1 cellular context compared by ENCODE assay signal in the genomic region with DNA sequence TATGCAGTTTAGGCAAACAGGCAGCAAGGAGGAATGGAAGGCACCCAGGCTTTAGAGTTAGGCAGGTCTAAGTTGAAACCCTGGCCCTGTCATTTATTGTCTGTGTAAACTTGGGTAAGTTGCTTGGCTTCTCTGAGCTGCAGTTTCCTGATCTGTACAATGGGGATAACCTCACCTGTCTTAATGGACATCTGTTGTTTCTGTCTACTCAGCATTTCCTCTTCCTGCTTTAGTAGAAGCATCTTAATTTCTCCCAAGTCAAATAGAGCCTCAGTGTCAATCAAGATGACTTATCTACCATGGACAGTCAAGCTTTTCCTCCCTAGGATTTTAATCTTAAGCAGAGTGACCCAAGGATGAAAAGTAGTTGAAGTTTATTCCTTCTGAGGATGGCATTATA.
TF ChIP-seq lines count a peak whose summit lies in the region.

No MANE protein-coding gene starts in this region.

TF ChIP-seq in K562, 482 proteins besides CTCF, POLR2A, EP300 and RAD21 (continued from another document and continues in another):
- TF ChIP-seq PCBP2 (IDR thresholded peaks at IDR 0.05; ENCODE audit: low read depth, low read length, poor library complexity, severe bottlenecking) (no peak), EP400 (IDR thresholded peaks at IDR 0.05) (no peak), FOXJ3 (CRISPR knock-in tag; IDR thresholded peaks at IDR 0.05) (no peak), SP1 (CRISPR knock-in tag; IDR thresholded peaks at IDR 0.05) (no peak), BCL6 (CRISPR knock-in tag; IDR thresholded peaks at IDR 0.05) (no peak), RCOR1 (IDR thresholded peaks at IDR 0.05; ENCODE audit: borderline replicate concordance in 1 of 2, low read depth in 2 of 2, low read length in 2 of 2) (no peak), SNRNP70 (optimal IDR thresholded peaks at IDR 0.05; ENCODE audit: low read depth, low read length) (no peak), HLTF (IDR thresholded peaks at IDR 0.05) (no peak), RBM25 (IDR thresholded peaks at IDR 0.05; ENCODE audit: low read depth, low read length, severe bottlenecking) (peak; percentile 55), MAFK (IDR thresholded peaks at IDR 0.05; ENCODE audit: low read length) (peak; percentile 95), HMG20B (CRISPR knock-in tag; IDR thresholded peaks at IDR 0.05) (no peak), ZNF165 (CRISPR knock-in tag; IDR thresholded peaks at IDR 0.05; ENCODE audit: borderline replicate concordance) (no peak), ZNF785 (CRISPR knock-in tag; IDR thresholded peaks at IDR 0.05) (no peak), HNRNPL (IDR thresholded peaks at IDR 0.05; ENCODE audit: low read depth, low read length) (no peak), MAFF (IDR thresholded peaks at IDR 0.05; ENCODE audit: low read length) (peak; percentile 95), TCF7L2 (IDR thresholded peaks at IDR 0.05; ENCODE audit: low read depth, low read length) (no peak), FOXK2 (conservative IDR thresholded peaks at IDR 0.05 in 1 of 2, IDR thresholded peaks at IDR 0.05 in 1 of 2; ENCODE audit: low read depth in 2 of 2) (no peak), PPARD (CRISPR knock-in tag; IDR thresholded peaks at IDR 0.05) (no peak), C11orf30 (IDR thresholded peaks at IDR 0.05; ENCODE audit: low read depth) (peak; percentile 89), ERF (CRISPR knock-in tag; IDR thresholded peaks at IDR 0.05) (no peak), DIDO1 (tag; IDR thresholded peaks at IDR 0.05; ENCODE audit: low read depth) (no peak), ETV6 (IDR thresholded peaks at IDR 0.05; ENCODE audit: borderline replicate concordance in 1 of 2, low read depth in 2 of 2, low read length in 1 of 2) (no peak), ETV6 (CRISPR knock-in tag; IDR thresholded peaks at IDR 0.05; ENCODE audit: borderline replicate concordance) (no peak), FOSL1 (tag; conservative IDR thresholded peaks at IDR 0.05) (no peak), ZKSCAN8 (CRISPR knock-in tag; IDR thresholded peaks at IDR 0.05) (no peak), SMC3 (conservative IDR thresholded peaks at IDR 0.05; ENCODE audit: insufficient read depth, low read depth, low read length) (no peak), DACH1 (IDR thresholded peaks at IDR 0.05; ENCODE audit: partially characterized antibody) (no peak), HSF4 (CRISPR knock-in tag; IDR thresholded peaks at IDR 0.05; ENCODE audit: borderline replicate concordance) (no peak), POLR2B (IDR thresholded peaks at IDR 0.05; ENCODE audit: low read depth, partially characterized antibody) (no peak), ZNF316 (IDR thresholded peaks at IDR 0.05) (peak; percentile 94), U2AF2 (optimal IDR thresholded peaks at IDR 0.05; ENCODE audit: low read depth, low read length) (no peak)
- TF ChIP-seq, protein P1, sequence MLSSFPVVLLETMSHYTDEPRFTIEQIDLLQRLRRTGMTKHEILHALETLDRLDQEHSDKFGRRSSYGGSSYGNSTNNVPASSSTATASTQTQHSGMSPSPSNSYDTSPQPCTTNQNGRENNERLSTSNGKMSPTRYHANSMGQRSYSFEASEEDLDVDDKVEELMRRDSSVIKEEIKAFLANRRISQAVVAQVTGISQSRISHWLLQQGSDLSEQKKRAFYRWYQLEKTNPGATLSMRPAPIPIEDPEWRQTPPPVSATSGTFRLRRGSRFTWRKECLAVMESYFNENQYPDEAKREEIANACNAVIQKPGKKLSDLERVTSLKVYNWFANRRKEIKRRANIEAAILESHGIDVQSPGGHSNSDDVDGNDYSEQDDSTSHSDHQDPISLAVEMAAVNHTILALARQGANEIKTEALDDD (IDR thresholded peaks at IDR 0.05): no peak
- TF ChIP-seq, protein P2, sequence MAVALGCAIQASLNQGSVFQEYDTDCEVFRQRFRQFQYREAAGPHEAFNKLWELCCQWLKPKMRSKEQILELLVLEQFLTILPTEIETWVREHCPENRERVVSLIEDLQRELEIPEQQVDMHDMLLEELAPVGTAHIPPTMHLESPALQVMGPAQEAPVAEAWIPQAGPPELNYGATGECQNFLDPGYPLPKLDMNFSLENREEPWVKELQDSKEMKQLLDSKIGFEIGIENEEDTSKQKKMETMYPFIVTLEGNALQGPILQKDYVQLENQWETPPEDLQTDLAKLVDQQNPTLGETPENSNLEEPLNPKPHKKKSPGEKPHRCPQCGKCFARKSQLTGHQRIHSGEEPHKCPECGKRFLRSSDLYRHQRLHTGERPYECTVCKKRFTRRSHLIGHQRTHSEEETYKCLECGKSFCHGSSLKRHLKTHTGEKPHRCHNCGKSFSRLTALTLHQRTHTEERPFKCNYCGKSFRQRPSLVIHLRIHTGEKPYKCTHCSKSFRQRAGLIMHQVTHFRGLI (CRISPR knock-in tag; IDR thresholded peaks at IDR 0.05): no peak
- TF ChIP-seq, protein P3, sequence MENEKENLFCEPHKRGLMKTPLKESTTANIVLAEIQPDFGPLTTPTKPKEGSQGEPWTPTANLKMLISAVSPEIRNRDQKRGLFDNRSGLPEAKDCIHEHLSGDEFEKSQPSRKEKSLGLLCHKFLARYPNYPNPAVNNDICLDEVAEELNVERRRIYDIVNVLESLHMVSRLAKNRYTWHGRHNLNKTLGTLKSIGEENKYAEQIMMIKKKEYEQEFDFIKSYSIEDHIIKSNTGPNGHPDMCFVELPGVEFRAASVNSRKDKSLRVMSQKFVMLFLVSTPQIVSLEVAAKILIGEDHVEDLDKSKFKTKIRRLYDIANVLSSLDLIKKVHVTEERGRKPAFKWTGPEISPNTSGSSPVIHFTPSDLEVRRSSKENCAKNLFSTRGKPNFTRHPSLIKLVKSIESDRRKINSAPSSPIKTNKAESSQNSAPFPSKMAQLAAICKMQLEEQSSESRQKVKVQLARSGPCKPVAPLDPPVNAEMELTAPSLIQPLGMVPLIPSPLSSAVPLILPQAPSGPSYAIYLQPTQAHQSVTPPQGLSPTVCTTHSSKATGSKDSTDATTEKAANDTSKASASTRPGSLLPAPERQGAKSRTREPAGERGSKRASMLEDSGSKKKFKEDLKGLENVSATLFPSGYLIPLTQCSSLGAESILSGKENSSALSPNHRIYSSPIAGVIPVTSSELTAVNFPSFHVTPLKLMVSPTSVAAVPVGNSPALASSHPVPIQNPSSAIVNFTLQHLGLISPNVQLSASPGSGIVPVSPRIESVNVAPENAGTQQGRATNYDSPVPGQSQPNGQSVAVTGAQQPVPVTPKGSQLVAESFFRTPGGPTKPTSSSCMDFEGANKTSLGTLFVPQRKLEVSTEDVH (IDR thresholded peaks at IDR 0.05; ENCODE audit: low read depth, partially characterized antibody): no peak
- TF ChIP-seq, protein P4, sequence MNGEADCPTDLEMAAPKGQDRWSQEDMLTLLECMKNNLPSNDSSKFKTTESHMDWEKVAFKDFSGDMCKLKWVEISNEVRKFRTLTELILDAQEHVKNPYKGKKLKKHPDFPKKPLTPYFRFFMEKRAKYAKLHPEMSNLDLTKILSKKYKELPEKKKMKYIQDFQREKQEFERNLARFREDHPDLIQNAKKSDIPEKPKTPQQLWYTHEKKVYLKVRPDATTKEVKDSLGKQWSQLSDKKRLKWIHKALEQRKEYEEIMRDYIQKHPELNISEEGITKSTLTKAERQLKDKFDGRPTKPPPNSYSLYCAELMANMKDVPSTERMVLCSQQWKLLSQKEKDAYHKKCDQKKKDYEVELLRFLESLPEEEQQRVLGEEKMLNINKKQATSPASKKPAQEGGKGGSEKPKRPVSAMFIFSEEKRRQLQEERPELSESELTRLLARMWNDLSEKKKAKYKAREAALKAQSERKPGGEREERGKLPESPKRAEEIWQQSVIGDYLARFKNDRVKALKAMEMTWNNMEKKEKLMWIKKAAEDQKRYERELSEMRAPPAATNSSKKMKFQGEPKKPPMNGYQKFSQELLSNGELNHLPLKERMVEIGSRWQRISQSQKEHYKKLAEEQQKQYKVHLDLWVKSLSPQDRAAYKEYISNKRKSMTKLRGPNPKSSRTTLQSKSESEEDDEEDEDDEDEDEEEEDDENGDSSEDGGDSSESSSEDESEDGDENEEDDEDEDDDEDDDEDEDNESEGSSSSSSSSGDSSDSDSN (IDR thresholded peaks at IDR 0.05; ENCODE audit: borderline replicate concordance in 1 of 2, low read depth in 2 of 2, low read length in 2 of 2): no peak
- TF ChIP-seq, protein P5, sequence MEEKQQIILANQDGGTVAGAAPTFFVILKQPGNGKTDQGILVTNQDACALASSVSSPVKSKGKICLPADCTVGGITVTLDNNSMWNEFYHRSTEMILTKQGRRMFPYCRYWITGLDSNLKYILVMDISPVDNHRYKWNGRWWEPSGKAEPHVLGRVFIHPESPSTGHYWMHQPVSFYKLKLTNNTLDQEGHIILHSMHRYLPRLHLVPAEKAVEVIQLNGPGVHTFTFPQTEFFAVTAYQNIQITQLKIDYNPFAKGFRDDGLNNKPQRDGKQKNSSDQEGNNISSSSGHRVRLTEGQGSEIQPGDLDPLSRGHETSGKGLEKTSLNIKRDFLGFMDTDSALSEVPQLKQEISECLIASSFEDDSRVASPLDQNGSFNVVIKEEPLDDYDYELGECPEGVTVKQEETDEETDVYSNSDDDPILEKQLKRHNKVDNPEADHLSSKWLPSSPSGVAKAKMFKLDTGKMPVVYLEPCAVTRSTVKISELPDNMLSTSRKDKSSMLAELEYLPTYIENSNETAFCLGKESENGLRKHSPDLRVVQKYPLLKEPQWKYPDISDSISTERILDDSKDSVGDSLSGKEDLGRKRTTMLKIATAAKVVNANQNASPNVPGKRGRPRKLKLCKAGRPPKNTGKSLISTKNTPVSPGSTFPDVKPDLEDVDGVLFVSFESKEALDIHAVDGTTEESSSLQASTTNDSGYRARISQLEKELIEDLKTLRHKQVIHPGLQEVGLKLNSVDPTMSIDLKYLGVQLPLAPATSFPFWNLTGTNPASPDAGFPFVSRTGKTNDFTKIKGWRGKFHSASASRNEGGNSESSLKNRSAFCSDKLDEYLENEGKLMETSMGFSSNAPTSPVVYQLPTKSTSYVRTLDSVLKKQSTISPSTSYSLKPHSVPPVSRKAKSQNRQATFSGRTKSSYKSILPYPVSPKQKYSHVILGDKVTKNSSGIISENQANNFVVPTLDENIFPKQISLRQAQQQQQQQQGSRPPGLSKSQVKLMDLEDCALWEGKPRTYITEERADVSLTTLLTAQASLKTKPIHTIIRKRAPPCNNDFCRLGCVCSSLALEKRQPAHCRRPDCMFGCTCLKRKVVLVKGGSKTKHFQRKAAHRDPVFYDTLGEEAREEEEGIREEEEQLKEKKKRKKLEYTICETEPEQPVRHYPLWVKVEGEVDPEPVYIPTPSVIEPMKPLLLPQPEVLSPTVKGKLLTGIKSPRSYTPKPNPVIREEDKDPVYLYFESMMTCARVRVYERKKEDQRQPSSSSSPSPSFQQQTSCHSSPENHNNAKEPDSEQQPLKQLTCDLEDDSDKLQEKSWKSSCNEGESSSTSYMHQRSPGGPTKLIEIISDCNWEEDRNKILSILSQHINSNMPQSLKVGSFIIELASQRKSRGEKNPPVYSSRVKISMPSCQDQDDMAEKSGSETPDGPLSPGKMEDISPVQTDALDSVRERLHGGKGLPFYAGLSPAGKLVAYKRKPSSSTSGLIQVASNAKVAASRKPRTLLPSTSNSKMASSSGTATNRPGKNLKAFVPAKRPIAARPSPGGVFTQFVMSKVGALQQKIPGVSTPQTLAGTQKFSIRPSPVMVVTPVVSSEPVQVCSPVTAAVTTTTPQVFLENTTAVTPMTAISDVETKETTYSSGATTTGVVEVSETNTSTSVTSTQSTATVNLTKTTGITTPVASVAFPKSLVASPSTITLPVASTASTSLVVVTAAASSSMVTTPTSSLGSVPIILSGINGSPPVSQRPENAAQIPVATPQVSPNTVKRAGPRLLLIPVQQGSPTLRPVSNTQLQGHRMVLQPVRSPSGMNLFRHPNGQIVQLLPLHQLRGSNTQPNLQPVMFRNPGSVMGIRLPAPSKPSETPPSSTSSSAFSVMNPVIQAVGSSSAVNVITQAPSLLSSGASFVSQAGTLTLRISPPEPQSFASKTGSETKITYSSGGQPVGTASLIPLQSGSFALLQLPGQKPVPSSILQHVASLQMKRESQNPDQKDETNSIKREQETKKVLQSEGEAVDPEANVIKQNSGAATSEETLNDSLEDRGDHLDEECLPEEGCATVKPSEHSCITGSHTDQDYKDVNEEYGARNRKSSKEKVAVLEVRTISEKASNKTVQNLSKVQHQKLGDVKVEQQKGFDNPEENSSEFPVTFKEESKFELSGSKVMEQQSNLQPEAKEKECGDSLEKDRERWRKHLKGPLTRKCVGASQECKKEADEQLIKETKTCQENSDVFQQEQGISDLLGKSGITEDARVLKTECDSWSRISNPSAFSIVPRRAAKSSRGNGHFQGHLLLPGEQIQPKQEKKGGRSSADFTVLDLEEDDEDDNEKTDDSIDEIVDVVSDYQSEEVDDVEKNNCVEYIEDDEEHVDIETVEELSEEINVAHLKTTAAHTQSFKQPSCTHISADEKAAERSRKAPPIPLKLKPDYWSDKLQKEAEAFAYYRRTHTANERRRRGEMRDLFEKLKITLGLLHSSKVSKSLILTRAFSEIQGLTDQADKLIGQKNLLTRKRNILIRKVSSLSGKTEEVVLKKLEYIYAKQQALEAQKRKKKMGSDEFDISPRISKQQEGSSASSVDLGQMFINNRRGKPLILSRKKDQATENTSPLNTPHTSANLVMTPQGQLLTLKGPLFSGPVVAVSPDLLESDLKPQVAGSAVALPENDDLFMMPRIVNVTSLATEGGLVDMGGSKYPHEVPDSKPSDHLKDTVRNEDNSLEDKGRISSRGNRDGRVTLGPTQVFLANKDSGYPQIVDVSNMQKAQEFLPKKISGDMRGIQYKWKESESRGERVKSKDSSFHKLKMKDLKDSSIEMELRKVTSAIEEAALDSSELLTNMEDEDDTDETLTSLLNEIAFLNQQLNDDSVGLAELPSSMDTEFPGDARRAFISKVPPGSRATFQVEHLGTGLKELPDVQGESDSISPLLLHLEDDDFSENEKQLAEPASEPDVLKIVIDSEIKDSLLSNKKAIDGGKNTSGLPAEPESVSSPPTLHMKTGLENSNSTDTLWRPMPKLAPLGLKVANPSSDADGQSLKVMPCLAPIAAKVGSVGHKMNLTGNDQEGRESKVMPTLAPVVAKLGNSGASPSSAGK (IDR thresholded peaks at IDR 0.05): no peak
- TF ChIP-seq, protein P6, sequence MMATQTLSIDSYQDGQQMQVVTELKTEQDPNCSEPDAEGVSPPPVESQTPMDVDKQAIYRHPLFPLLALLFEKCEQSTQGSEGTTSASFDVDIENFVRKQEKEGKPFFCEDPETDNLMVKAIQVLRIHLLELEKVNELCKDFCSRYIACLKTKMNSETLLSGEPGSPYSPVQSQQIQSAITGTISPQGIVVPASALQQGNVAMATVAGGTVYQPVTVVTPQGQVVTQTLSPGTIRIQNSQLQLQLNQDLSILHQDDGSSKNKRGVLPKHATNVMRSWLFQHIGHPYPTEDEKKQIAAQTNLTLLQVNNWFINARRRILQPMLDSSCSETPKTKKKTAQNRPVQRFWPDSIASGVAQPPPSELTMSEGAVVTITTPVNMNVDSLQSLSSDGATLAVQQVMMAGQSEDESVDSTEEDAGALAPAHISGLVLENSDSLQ (IDR thresholded peaks at IDR 0.05): peak; percentile 74
- TF ChIP-seq, protein P7, sequence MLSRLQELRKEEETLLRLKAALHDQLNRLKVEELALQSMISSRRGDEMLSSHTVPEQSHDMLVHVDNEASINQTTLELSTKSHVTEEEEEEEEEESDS (CRISPR knock-in tag; IDR thresholded peaks at IDR 0.05): no peak
- TF ChIP-seq, protein P8, sequence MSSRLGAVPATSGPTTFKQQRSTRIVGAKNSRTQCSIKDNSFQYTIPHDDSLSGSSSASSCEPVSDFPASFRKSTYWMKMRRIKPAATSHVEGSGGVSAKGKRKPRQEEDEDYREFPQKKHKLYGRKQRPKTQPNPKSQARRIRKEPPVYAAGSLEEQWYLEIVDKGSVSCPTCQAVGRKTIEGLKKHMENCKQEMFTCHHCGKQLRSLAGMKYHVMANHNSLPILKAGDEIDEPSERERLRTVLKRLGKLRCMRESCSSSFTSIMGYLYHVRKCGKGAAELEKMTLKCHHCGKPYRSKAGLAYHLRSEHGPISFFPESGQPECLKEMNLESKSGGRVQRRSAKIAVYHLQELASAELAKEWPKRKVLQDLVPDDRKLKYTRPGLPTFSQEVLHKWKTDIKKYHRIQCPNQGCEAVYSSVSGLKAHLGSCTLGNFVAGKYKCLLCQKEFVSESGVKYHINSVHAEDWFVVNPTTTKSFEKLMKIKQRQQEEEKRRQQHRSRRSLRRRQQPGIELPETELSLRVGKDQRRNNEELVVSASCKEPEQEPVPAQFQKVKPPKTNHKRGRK (tag; IDR thresholded peaks at IDR 0.05): no peak
